1 cellular context compared by ENCODE assay signal in the genomic region with DNA sequence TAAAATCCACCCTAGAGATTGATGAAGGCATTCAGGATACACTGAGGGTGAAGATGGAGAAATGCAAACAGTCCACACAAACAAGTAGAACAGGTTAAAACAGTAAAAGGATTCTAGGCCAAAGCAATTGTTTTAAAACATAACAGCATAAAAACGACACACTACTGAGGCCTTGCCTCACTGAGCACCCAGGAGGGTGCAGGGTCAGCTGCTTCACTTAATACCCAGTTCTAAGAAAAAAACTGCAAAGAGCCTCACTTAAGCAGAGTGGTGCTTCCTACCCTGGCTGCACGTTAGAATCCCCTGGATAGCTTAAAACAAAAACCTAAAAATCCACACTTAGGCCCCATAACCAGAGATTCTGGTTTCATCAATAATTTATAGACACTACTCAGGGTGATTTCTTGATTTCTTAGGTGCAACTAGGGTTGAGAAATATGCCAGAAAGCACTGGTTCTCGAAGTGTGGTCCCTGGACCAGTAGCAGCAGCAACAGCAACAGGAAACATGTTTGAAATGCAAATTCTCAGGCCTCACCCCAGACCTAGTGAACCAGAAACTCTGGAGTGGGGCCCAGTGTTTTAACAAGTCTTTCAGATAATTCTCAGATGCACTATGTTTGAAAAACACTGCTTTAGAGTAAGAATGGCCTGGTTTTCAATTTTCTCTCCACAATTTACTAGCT.
TF ChIP-seq lines count a peak whose summit lies in the region.

No MANE protein-coding gene starts in this region.

TF ChIP-seq in GM12878, 131 proteins besides CTCF, POLR2A, EP300 and RAD21 (continued from another document):
- TF ChIP-seq, protein P1, sequence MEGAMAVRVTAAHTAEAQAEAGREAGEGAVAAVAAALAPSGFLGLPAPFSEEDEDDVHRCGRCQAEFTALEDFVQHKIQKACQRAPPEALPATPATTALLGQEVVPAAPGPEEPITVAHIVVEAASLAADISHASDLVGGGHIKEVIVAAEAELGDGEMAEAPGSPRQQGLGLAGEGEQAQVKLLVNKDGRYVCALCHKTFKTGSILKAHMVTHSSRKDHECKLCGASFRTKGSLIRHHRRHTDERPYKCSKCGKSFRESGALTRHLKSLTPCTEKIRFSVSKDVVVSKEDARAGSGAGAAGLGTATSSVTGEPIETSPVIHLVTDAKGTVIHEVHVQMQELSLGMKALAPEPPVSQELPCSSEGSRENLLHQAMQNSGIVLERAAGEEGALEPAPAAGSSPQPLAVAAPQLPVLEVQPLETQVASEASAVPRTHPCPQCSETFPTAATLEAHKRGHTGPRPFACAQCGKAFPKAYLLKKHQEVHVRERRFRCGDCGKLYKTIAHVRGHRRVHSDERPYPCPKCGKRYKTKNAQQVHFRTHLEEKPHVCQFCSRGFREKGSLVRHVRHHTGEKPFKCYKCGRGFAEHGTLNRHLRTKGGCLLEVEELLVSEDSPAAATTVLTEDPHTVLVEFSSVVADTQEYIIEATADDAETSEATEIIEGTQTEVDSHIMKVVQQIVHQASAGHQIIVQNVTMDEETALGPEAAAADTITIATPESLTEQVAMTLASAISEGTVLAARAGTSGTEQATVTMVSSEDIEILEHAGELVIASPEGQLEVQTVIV (IDR thresholded peaks at IDR 0.05; ENCODE audit: borderline replicate concordance, partially characterized antibody) = no peak
- 0 out of 4 replicates have a peak, but pooled peaks of 1 of the 2 experiments have one; percentile 53 for TF ChIP-seq CEBPB (IDR thresholded peaks at IDR 0.05; ENCODE audit: borderline replicate concordance in 1 of 2, low read depth in 2 of 2, low read length in 2 of 2)
- no peak for TF ChIP-seq MYC (IDR thresholded peaks at IDR 0.05; ENCODE audit: insufficient read depth, insufficient read length, insufficient replicate concordance, low read length, severe bottlenecking)
- no peak for TF ChIP-seq ZNF217 (IDR thresholded peaks at IDR 0.05)
- TF ChIP-seq ZBED1 (IDR thresholded peaks at IDR 0.05; ENCODE audit: borderline replicate concordance) = peak; percentile 13; the same call in 1 of the 2 replicates
- TF ChIP-seq PML (IDR thresholded peaks at IDR 0.05; ENCODE audit: low read length) = 0 out of 2 replicates have a peak, but pooled peaks have one; percentile 35
- TF ChIP-seq, protein P2, sequence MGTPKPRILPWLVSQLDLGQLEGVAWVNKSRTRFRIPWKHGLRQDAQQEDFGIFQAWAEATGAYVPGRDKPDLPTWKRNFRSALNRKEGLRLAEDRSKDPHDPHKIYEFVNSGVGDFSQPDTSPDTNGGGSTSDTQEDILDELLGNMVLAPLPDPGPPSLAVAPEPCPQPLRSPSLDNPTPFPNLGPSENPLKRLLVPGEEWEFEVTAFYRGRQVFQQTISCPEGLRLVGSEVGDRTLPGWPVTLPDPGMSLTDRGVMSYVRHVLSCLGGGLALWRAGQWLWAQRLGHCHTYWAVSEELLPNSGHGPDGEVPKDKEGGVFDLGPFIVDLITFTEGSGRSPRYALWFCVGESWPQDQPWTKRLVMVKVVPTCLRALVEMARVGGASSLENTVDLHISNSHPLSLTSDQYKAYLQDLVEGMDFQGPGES (IDR thresholded peaks at IDR 0.05) = no peak
- TF ChIP-seq POLR2AphosphoS5 (IDR thresholded peaks at IDR 0.05; ENCODE audit: low read length) = no peak
- no peak for TF ChIP-seq SPI1 (IDR thresholded peaks at IDR 0.05; ENCODE audit: borderline replicate concordance, insufficient read depth, low read depth, low read length)
- TF ChIP-seq ZNF687 (IDR thresholded peaks at IDR 0.05) = no peak
- TF ChIP-seq RUNX3 (IDR thresholded peaks at IDR 0.05; ENCODE audit: low read length) = peak; percentile 51
- no peak for TF ChIP-seq MTA2 (IDR thresholded peaks at IDR 0.05; ENCODE audit: low read depth)
- no peak for TF ChIP-seq ZNF207 (IDR thresholded peaks at IDR 0.05; ENCODE audit: borderline replicate concordance)
